In genomic region chr2:27184115-27184514, GRCh38 we compare ENCODE assay signal across 21 cellular contexts. TPM values are rescaled to one million over a fixed set of nuclear protein-coding genes. Genes with fewer than 3 reads are reported as not detected.
DNase-seq lines count a peak whose midpoint lies in the region; ATAC-seq and TF ChIP-seq lines count a peak whose summit lies in the region.
"Had no signal": no experiment of that assay in that cellular context is flagged by ENCODE, and none has a peak within 500 bp of the region (broad histone marks: within the 10 kb centered on the region; RNA-seq: fewer than 3 reads in every experiment).

No MANE protein-coding gene starts in this region.

- no peak overlapping the region for H3K4me3 Mint-ChIP-seq in activated CD4-positive, alpha-beta T cell treated with anti-CD3 and anti-CD28 coated beads, Interleukin-2, amount 10 ng/mL, durations not matched to agents 24 days and 14 days
- H3K4me3 Mint-ChIP-seq: activated CD4-positive, alpha-beta T cell treated with anti-CD3 and anti-CD28 coated beads for 36 hours had no signal

- H3K9me3 ChIP-seq in osteoblast (ENCODE audit: low read depth, low read length) (no peaks in the 10 kb centered on the region), vagina (no peaks in the 10 kb centered on the region)

- TF ChIP-seq POLR2A in vagina (IDR thresholded peaks at IDR 0.05), result no peak

- H3K79me2 ChIP-seq in osteoblast (ENCODE audit: insufficient read depth, low read length), result no peaks in the 10 kb centered on the region

- H3K36me3 ChIP-seq in osteoblast (ENCODE audit: insufficient read depth, low read length), result no peaks in the 10 kb centered on the region
- H3K36me3 ChIP-seq in vagina, result no peaks in the 10 kb centered on the region

- no peaks in the 10 kb centered on the region for H3K36me3 Mint-ChIP-seq in activated CD4-positive, alpha-beta T cell treated with anti-CD3 and anti-CD28 coated beads, Interleukin-2, amount 10 ng/mL, durations not matched to agents 24 days and 14 days (ENCODE audit: low read depth)
- H3K36me3 Mint-ChIP-seq: activated naive CD4-positive, alpha-beta T cell treated with anti-CD3 and anti-CD28 coated beads, Interleukin-2, amount 50 U/mL, for 72 hours had no signal

- H3K4me3 ChIP-seq in fibroblast of pulmonary artery (replicated peaks; ENCODE audit: low read depth, low read length), result no peak overlapping the region
- no peak overlapping the region for H3K4me3 ChIP-seq in osteoblast (ENCODE audit: insufficient read depth, low read length)
- H3K4me3 ChIP-seq in vagina, result no peak overlapping the region

- peak overlapping the region; percentile 90 for H3K27ac ChIP-seq in osteoblast (ENCODE audit: low read depth, low read length)
- peak overlapping the region; percentile 68 for H3K27ac ChIP-seq in vagina

- H4K20me1 ChIP-seq in osteoblast (ENCODE audit: insufficient read depth, low read length), result no peaks in the 10 kb centered on the region

- intact Hi-C loops in Right ventricle myocardium inferior (cut with DNase I), result no loop called here
- intact Hi-C loops in cardiac septum (cut with DNase I), result no loop called here
- intact Hi-C loops in vagina (cut with DNase I), result no loop called here
- intact Hi-C loops in activated CD4-positive, alpha-beta T cell treated with anti-CD3 and anti-CD28 coated beads, Interleukin-2, amount 10 ng/mL, durations not matched to agents 24 days and 14 days (cut with micrococcal nuclease), result loop anchor here (10.0 kb wide), 1 partner anchor 339 kb away; the partner anchor contains the start of gene DPYSL5

- H3K27me3 ChIP-seq in osteoblast (ENCODE audit: insufficient read depth, low read length) (no peaks in the 10 kb centered on the region), vagina (no peaks in the 10 kb centered on the region)

- no peak overlapping the region for H3K4me2 ChIP-seq in osteoblast (ENCODE audit: insufficient read depth, low read length)

- DNase-seq in Right ventricle myocardium inferior (ENCODE audit: missing footprints), result no peak
- no peak for DNase-seq in cardiac septum (ENCODE audit: low spot score)
- DNase-seq in fibroblast of pulmonary artery (ENCODE audit: low read depth), result peak; percentile 57
- no peak for DNase-seq in osteoblast (ENCODE audit: insufficient read length, low spot score, missing footprints)
- DNase-seq in vagina (ENCODE audit: extremely low spot score in 2 of 2), result no peak
- no peak for DNase-seq in HK-2 (ENCODE audit: unreplicated experiment)
- DNase-seq in activated CD4-positive, alpha-beta T cell treated with anti-CD3 and anti-CD28 coated beads, Interleukin-2, amount 10 ng/mL, durations not matched to agents 24 days and 14 days, result no peak
- DNase-seq: ACHN; activated CD4-positive, alpha-beta T cell treated with anti-CD3 and anti-CD28 coated beads for 36 hours; activated T-cell treated with anti-CD3 and anti-CD28 coated beads for 4 hours; hypothalamus; KBM-7; NCI-H1694 treated with DMSO at 0.1 percent for 48 hours; NCI-H524 treated with DMSO at 0.1 percent for 48 hours; stimulated activated CD4-positive, alpha-beta T cell treated with anti-CD3 and anti-CD28 coated beads, Interleukin-4, amount 100 ng/mL, for 4 hours; T-helper 2 cell had no signal

- H3K9me3 Mint-ChIP-seq in activated CD4-positive, alpha-beta T cell treated with anti-CD3 and anti-CD28 coated beads, Interleukin-2, amount 10 ng/mL, durations not matched to agents 24 days and 14 days, result no peaks in the 10 kb centered on the region
- H3K9me3 Mint-ChIP-seq: activated naive CD4-positive, alpha-beta T cell treated with anti-CD3 and anti-CD28 coated beads, Interleukin-2, amount 50 U/mL, for 72 hours had no signal

- H3K4me1 ChIP-seq in osteoblast (ENCODE audit: insufficient read depth, low read length) (peaks cover 86% of the 10 kb centered on the region), vagina (peaks cover 6% of the 10 kb centered on the region)

- no peak for TF ChIP-seq CTCF in fibroblast of pulmonary artery (IDR thresholded peaks at IDR 0.05; ENCODE audit: low read length, missing control alignments)
- TF ChIP-seq CTCF in osteoblast (IDR thresholded peaks at IDR 0.05; ENCODE audit: extremely low read depth, low read depth, low read length), result no peak
- TF ChIP-seq CTCF in vagina (IDR thresholded peaks at IDR 0.05), result no peak

- H3K4me1 Mint-ChIP-seq in activated CD4-positive, alpha-beta T cell treated with anti-CD3 and anti-CD28 coated beads, Interleukin-2, amount 10 ng/mL, durations not matched to agents 24 days and 14 days, result peaks cover 3% of the 10 kb centered on the region
- H3K4me1 Mint-ChIP-seq: activated CD4-positive, alpha-beta T cell treated with anti-CD3 and anti-CD28 coated beads for 36 hours had no signal

- no peak overlapping the region for H2AFZ ChIP-seq in osteoblast (ENCODE audit: low read length)

- H3K27ac Mint-ChIP-seq in activated CD4-positive, alpha-beta T cell treated with anti-CD3 and anti-CD28 coated beads, Interleukin-2, amount 10 ng/mL, durations not matched to agents 24 days and 14 days, result no peak overlapping the region
- H3K27ac Mint-ChIP-seq: activated CD4-positive, alpha-beta T cell treated with anti-CD3 and anti-CD28 coated beads for 36 hours; activated naive CD4-positive, alpha-beta T cell treated with anti-CD3 and anti-CD28 coated beads, Interleukin-2, amount 50 U/mL, for 72 hours had no signal

- H3K27me3 Mint-ChIP-seq in activated CD4-positive, alpha-beta T cell treated with anti-CD3 and anti-CD28 coated beads, Interleukin-2, amount 10 ng/mL, durations not matched to agents 24 days and 14 days, result peaks cover 34% of the 10 kb centered on the region

- ATAC-seq in Right ventricle myocardium inferior (peak; percentile 73), GM19324 (IDR thresholded peaks at IDR 0.05; ENCODE audit: low FRiP score, unreplicated experiment) (no peak)
- ATAC-seq: activated CD4-positive, alpha-beta T cell treated with anti-CD3 and anti-CD28 coated beads for 36 hours; activated naive CD4-positive, alpha-beta T cell treated with anti-CD3 and anti-CD28 coated beads, Interleukin-2, amount 50 U/mL, for 72 hours had no signal

RNA-seq across cellular contexts. Expression of gene ATRAID, which starts 27.7 kb away (rescaled TPM):
- total RNA-seq in Right ventricle myocardium inferior (115 TPM), cardiac septum (131 TPM), osteoblast (187 and 198 TPM in 2 replicates), vagina (150 TPM)
- total RNA-seq in activated CD4-positive, alpha-beta T cell treated with anti-CD3 and anti-CD28 coated beads, Interleukin-2, amount 10 ng/mL, durations not matched to agents 24 days and 14 days, result 109 and 120 TPM in 2 replicates

RNA-seq across cellular contexts. Expression of gene SLC5A6, which starts 28.0 kb away (rescaled TPM):
- total RNA-seq in Right ventricle myocardium inferior, result 12.3 TPM
- total RNA-seq in cardiac septum, result 11.4 TPM
- 14.1 TPM in 2 replicates for total RNA-seq in osteoblast
- total RNA-seq in vagina, result 37.3 TPM
- 87.1 and 97.9 TPM in 2 replicates for total RNA-seq in activated CD4-positive, alpha-beta T cell treated with anti-CD3 and anti-CD28 coated beads, Interleukin-2, amount 10 ng/mL, durations not matched to agents 24 days and 14 days

RNA-seq across cellular contexts. Expression of gene CAD, which starts 33.1 kb away (rescaled TPM):
- total RNA-seq in Right ventricle myocardium inferior (9.4 TPM), cardiac septum (11.0 TPM), osteoblast (28.6 and 30.8 TPM in 2 replicates), vagina (25.0 TPM)
- total RNA-seq in activated CD4-positive, alpha-beta T cell treated with anti-CD3 and anti-CD28 coated beads, Interleukin-2, amount 10 ng/mL, durations not matched to agents 24 days and 14 days, result 144 and 159 TPM in 2 replicates

RNA-seq across cellular contexts. Expression of gene TCF23, which starts 35.3 kb away (rescaled TPM):
- 0.16 TPM for total RNA-seq in Right ventricle myocardium inferior
- total RNA-seq in cardiac septum, result not detected
- not detected in 2 replicates for total RNA-seq in osteoblast
- 7.4 TPM for total RNA-seq in vagina
- total RNA-seq in activated CD4-positive, alpha-beta T cell treated with anti-CD3 and anti-CD28 coated beads, Interleukin-2, amount 10 ng/mL, durations not matched to agents 24 days and 14 days, result not detected in 2 replicates
- total RNA-seq: chondrocyte, endothelial cell of umbilical vein, lower leg skin had no signal

RNA-seq across cellular contexts. Expression of gene PRR30, which starts 44.9 kb away (rescaled TPM):
- total RNA-seq in Right ventricle myocardium inferior, result not detected
- total RNA-seq in cardiac septum, result not detected
- total RNA-seq in osteoblast, result not detected in 2 replicates
- not detected for total RNA-seq in vagina
- not detected in 2 replicates for total RNA-seq in activated CD4-positive, alpha-beta T cell treated with anti-CD3 and anti-CD28 coated beads, Interleukin-2, amount 10 ng/mL, durations not matched to agents 24 days and 14 days
- total RNA-seq: activated CD4-positive, alpha-beta T cell treated with anti-CD3 and anti-CD28 coated beads for 36 hours; activated naive CD4-positive, alpha-beta T cell treated with anti-CD3 and anti-CD28 coated beads, Interleukin-2, amount 50 U/mL, for 72 hours; chondrocyte; endothelial cell of umbilical vein; lower leg skin had no signal
